ENCODE assay signal across 21 cellular contexts in genomic region chr16:79067600-79067999, GRCh38.
DNase-seq lines count a peak whose midpoint lies in the region; ATAC-seq and TF ChIP-seq lines count a peak whose summit lies in the region.
"Had no signal": no experiment of that assay in that cellular context is flagged by ENCODE, and none has a peak within 500 bp of the region (broad histone marks: within the 10 kb centered on the region; RNA-seq: fewer than 3 reads in every experiment).

No MANE protein-coding gene starts in this region.

- peaks cover 8% of the 10 kb centered on the region for H3K9me3 Mint-ChIP-seq in activated naive CD8-positive, alpha-beta T cell treated with anti-CD3 and anti-CD28 coated beads, Interleukin-2, amount 50 U/mL, for 24 hours
- H3K9me3 Mint-ChIP-seq in activated naive CD8-positive, alpha-beta T cell treated with anti-CD3 and anti-CD28 coated beads for 36 hours: no peaks in the 10 kb centered on the region
- peaks cover 7 to 11% of the 10 kb centered on the region in 2 donors for H3K9me3 Mint-ChIP-seq in stimulated activated naive CD8-positive, alpha-beta T cell treated with anti-CD3 and anti-CD28 coated beads, Interleukin-15, amount 100 ng/mL, for 72 hours
- peaks cover 1% of the 10 kb centered on the region for H3K9me3 Mint-ChIP-seq in glutamatergic neuron (ENCODE audit: unreplicated experiment)
- H3K9me3 Mint-ChIP-seq: central memory CD8-positive, alpha-beta T cell; stimulated activated memory B cell treated with anti-CD40 and anti-IgM and Interleukin-4, amounts not matched to agents 10 μg/mL and 1 μg/mL and 100 μg/mL, for 72 hours had no signal

- ATAC-seq in activated naive CD8-positive, alpha-beta T cell treated with anti-CD3 and anti-CD28 coated beads, Interleukin-2, amount 50 U/mL, for 24 hours: peak; percentile 58
- ATAC-seq in esophagus mucosa: peak; percentile 27
- ATAC-seq in stimulated activated naive CD8-positive, alpha-beta T cell treated with anti-CD3 and anti-CD28 coated beads, Interleukin-15, amount 100 ng/mL, for 72 hours: peak; percentile 68
- ATAC-seq in HG03159 (IDR thresholded peaks at IDR 0.05; ENCODE audit: unreplicated experiment): no peak
- ATAC-seq in psoas muscle: no peak
- ATAC-seq: stimulated activated memory B cell treated with anti-CD40 and anti-IgM and Interleukin-4, amounts not matched to agents 10 μg/mL and 1 μg/mL and 100 μg/mL, for 72 hours had no signal

- DNase-seq in activated naive CD8-positive, alpha-beta T cell treated with anti-CD3 and anti-CD28 coated beads, Interleukin-2, amount 50 U/mL, for 24 hours: no peak
- DNase-seq in activated naive CD8-positive, alpha-beta T cell treated with anti-CD3 and anti-CD28 coated beads for 36 hours: no peak
- DNase-seq in NCI-H2107 treated with DMSO at 0.1 percent for 48 hours (lab: John Stamatoyannopoulos, UW; ENCODE audit: unreplicated experiment) (peak; percentile 42), glutamatergic neuron (no peak), psoas muscle (no peak)
- DNase-seq in stimulated activated naive CD8-positive, alpha-beta T cell treated with anti-CD3 and anti-CD28 coated beads, Interleukin-15, amount 100 ng/mL, for 72 hours: no peak
- DNase-seq: activated gamma-delta T cell, aorta, GDM1, NCI-H1694, NCI-H774, SHP77, SW 1271, thyroid gland had no signal

- H3K27me3 ChIP-seq in psoas muscle (ENCODE audit: insufficient read depth in 3 of 3, low read length in 2 of 3): peaks cover 0 to 2% (median 0%) of the 10 kb centered on the region in 3 donors
- H3K27me3 ChIP-seq: hepatocyte, thyroid gland had no signal

- H3K4me1 ChIP-seq in psoas muscle: no peaks in the 10 kb centered on the region
- H3K4me1 ChIP-seq: HAP-1 had no signal

- no peak overlapping the region for H3K4me3 ChIP-seq in psoas muscle
- H3K4me3 ChIP-seq: HAP-1, hepatocyte, lung, thyroid gland had no signal

- no peaks in the 10 kb centered on the region for H3K9me3 ChIP-seq in psoas muscle
- H3K9me3 ChIP-seq: HAP-1, thyroid gland had no signal

- 88 to 91% (median 89%) methylated on average over 7 of the region's 7 CpGs for WGBS in psoas muscle, 3 donors

- peaks cover 1% of the 10 kb centered on the region for H3K36me3 Mint-ChIP-seq in activated naive CD8-positive, alpha-beta T cell treated with anti-CD3 and anti-CD28 coated beads, Interleukin-2, amount 50 U/mL, for 24 hours (ENCODE audit: low read depth)
- peaks cover 1% of the 10 kb centered on the region for H3K36me3 Mint-ChIP-seq in activated naive CD8-positive, alpha-beta T cell treated with anti-CD3 and anti-CD28 coated beads for 36 hours
- no peaks in the 10 kb centered on the region for H3K36me3 Mint-ChIP-seq in glutamatergic neuron (ENCODE audit: unreplicated experiment)
- H3K36me3 Mint-ChIP-seq: stimulated activated memory B cell treated with anti-CD40 and anti-IgM and Interleukin-4, amounts not matched to agents 10 μg/mL and 1 μg/mL and 100 μg/mL, for 72 hours had no signal

- H3K36me3 ChIP-seq in psoas muscle (ENCODE audit: insufficient read depth in 1 of 2, low read depth in 1 of 2): no peaks in the 10 kb centered on the region
- H3K36me3 ChIP-seq: HAP-1, thyroid gland had no signal

- TF ChIP-seq CTCF in glutamatergic neuron (IDR thresholded peaks at IDR 0.05; ENCODE audit: partially characterized antibody, unreplicated experiment) (no peak), psoas muscle (IDR thresholded peaks at IDR 0.05) (no peak)

- H3K27me3 Mint-ChIP-seq in activated naive CD8-positive, alpha-beta T cell treated with anti-CD3 and anti-CD28 coated beads, Interleukin-2, amount 50 U/mL, for 24 hours: peaks cover 21% of the 10 kb centered on the region
- H3K27me3 Mint-ChIP-seq in activated naive CD8-positive, alpha-beta T cell treated with anti-CD3 and anti-CD28 coated beads for 36 hours: peaks cover 18% of the 10 kb centered on the region
- H3K27me3 Mint-ChIP-seq in stimulated activated naive CD8-positive, alpha-beta T cell treated with anti-CD3 and anti-CD28 coated beads, Interleukin-15, amount 100 ng/mL, for 72 hours: peaks cover 33% of the 10 kb centered on the region
- peaks cover 3% of the 10 kb centered on the region for H3K27me3 Mint-ChIP-seq in glutamatergic neuron (ENCODE audit: unreplicated experiment)
- H3K27me3 Mint-ChIP-seq: central memory CD8-positive, alpha-beta T cell; stimulated activated memory B cell treated with anti-CD40 and anti-IgM and Interleukin-4, amounts not matched to agents 10 μg/mL and 1 μg/mL and 100 μg/mL, for 72 hours had no signal

- no peak overlapping the region for H3K27ac ChIP-seq in psoas muscle
- H3K27ac ChIP-seq: hepatocyte, thyroid gland had no signal

- intact Hi-C loops in psoas muscle (cut with DNase I): no loop called here

- peaks cover 37% of the 10 kb centered on the region for H3K4me1 Mint-ChIP-seq in activated naive CD8-positive, alpha-beta T cell treated with anti-CD3 and anti-CD28 coated beads, Interleukin-2, amount 50 U/mL, for 24 hours
- no peaks in the 10 kb centered on the region for H3K4me1 Mint-ChIP-seq in activated naive CD8-positive, alpha-beta T cell treated with anti-CD3 and anti-CD28 coated beads for 36 hours
- H3K4me1 Mint-ChIP-seq in stimulated activated naive CD8-positive, alpha-beta T cell treated with anti-CD3 and anti-CD28 coated beads, Interleukin-15, amount 100 ng/mL, for 72 hours: peaks cover 25% of the 10 kb centered on the region
- H3K4me1 Mint-ChIP-seq in glutamatergic neuron (ENCODE audit: low read depth, unreplicated experiment): no peaks in the 10 kb centered on the region
- H3K4me1 Mint-ChIP-seq: central memory CD8-positive, alpha-beta T cell; stimulated activated memory B cell treated with anti-CD40 and anti-IgM and Interleukin-4, amounts not matched to agents 10 μg/mL and 1 μg/mL and 100 μg/mL, for 72 hours had no signal

- H3K4me3 Mint-ChIP-seq in activated naive CD8-positive, alpha-beta T cell treated with anti-CD3 and anti-CD28 coated beads, Interleukin-2, amount 50 U/mL, for 24 hours: no peak overlapping the region
- H3K4me3 Mint-ChIP-seq in activated naive CD8-positive, alpha-beta T cell treated with anti-CD3 and anti-CD28 coated beads for 36 hours: no peak overlapping the region
- H3K4me3 Mint-ChIP-seq in stimulated activated naive CD8-positive, alpha-beta T cell treated with anti-CD3 and anti-CD28 coated beads, Interleukin-15, amount 100 ng/mL, for 72 hours: no peak overlapping the region
- no peak overlapping the region for H3K4me3 Mint-ChIP-seq in glutamatergic neuron (ENCODE audit: unreplicated experiment)
- H3K4me3 Mint-ChIP-seq: central memory CD8-positive, alpha-beta T cell; stimulated activated memory B cell treated with anti-CD40 and anti-IgM and Interleukin-4, amounts not matched to agents 10 μg/mL and 1 μg/mL and 100 μg/mL, for 72 hours had no signal

- no peak overlapping the region for H3K27ac Mint-ChIP-seq in activated naive CD8-positive, alpha-beta T cell treated with anti-CD3 and anti-CD28 coated beads, Interleukin-2, amount 50 U/mL, for 24 hours
- H3K27ac Mint-ChIP-seq in activated naive CD8-positive, alpha-beta T cell treated with anti-CD3 and anti-CD28 coated beads for 36 hours: no peak overlapping the region
- no peak overlapping the region for H3K27ac Mint-ChIP-seq in stimulated activated naive CD8-positive, alpha-beta T cell treated with anti-CD3 and anti-CD28 coated beads, Interleukin-15, amount 100 ng/mL, for 72 hours
- no peak overlapping the region for H3K27ac Mint-ChIP-seq in glutamatergic neuron (ENCODE audit: unreplicated experiment)
- H3K27ac Mint-ChIP-seq: stimulated activated memory B cell treated with anti-CD40 and anti-IgM and Interleukin-4, amounts not matched to agents 10 μg/mL and 1 μg/mL and 100 μg/mL, for 72 hours had no signal

Comparison
In these comparisons a context has a peak if more than half of its experiments do, and no peak if none do; other contexts are left out.
1. ATAC-seq: peak in activated naive CD8-positive, alpha-beta T cell treated with anti-CD3 and anti-CD28 coated beads, Interleukin-2, amount 50 U/mL, for 24 hours (single experiment), esophagus mucosa (single experiment) and stimulated activated naive CD8-positive, alpha-beta T cell treated with anti-CD3 and anti-CD28 coated beads, Interleukin-15, amount 100 ng/mL, for 72 hours (single experiment); none in HG03159 (single experiment) and psoas muscle (0 of 4).